27 cellular contexts compared by ENCODE assay signal in genomic region chr12:87430444-87430843, GRCh38.
"Had no signal": no experiment of that assay in that cellular context is flagged by ENCODE, and none has a peak within 500 bp of the region (broad histone marks: within the 10 kb centered on the region; RNA-seq: fewer than 3 reads in every experiment).

No MANE protein-coding gene starts in this region.

- H3K4me1 Mint-ChIP-seq: activated naive CD8-positive, alpha-beta T cell treated with anti-CD3 and anti-CD28 coated beads, Interleukin-2, amount 50 U/mL, for 24 hours; brain; nephron progenitor cell; T-cell had no signal

- H3K27ac Mint-ChIP-seq: activated CD8-positive, alpha-beta T cell treated with anti-CD3 and anti-CD28 coated beads, Interleukin-2, amount 10 ng/mL, durations not matched to agents 7 days and 5 days; activated naive CD8-positive, alpha-beta T cell treated with anti-CD3 and anti-CD28 coated beads, Interleukin-2, amount 50 U/mL, for 24 hours; activated T-helper 1 cell treated with anti-CD3 and anti-CD28 coated beads, Interleukin-12 subunit alpha, Interleukin-12 subunit beta, Interleukin-2, Interleukin-4 antibody, amounts not matched to agents 30 ng/mL and 10 ng/mL and 1 ng/mL, durations not matched to agents 14 hours and 24 hours and 36 hours; brain; nephron progenitor cell; stimulated activated naive B cell treated with anti-CD40 and anti-IgM and Interleukin-4, amounts not matched to agents 10 μg/mL and 1 μg/mL and 100 μg/mL, for 72 hours; T-cell; T-helper 2 cell treated with Interferon-gamma antibody and Interleukin-4, amounts not matched to agents 5 μg/mL and 100 μg/mL, for 36 hours had no signal

- H3K27me3 ChIP-seq: sigmoid colon, uterus had no signal

- H3K36me3 Mint-ChIP-seq: brain; stimulated activated naive B cell treated with anti-CD40 and anti-IgM and Interleukin-4, amounts not matched to agents 10 μg/mL and 1 μg/mL and 100 μg/mL, for 72 hours; T-cell had no signal

- H3K4me3 Mint-ChIP-seq: activated CD8-positive, alpha-beta T cell treated with anti-CD3 and anti-CD28 coated beads, Interleukin-2, amount 10 ng/mL, durations not matched to agents 7 days and 5 days; activated naive CD8-positive, alpha-beta T cell treated with anti-CD3 and anti-CD28 coated beads, Interleukin-2, amount 50 U/mL, for 24 hours; activated T-helper 1 cell treated with anti-CD3 and anti-CD28 coated beads, Interleukin-12 subunit alpha, Interleukin-12 subunit beta, Interleukin-2, Interleukin-4 antibody, amounts not matched to agents 30 ng/mL and 10 ng/mL and 1 ng/mL, durations not matched to agents 14 hours and 24 hours and 36 hours; brain; nephron progenitor cell; stimulated activated naive B cell treated with anti-CD40 and anti-IgM and Interleukin-4, amounts not matched to agents 10 μg/mL and 1 μg/mL and 100 μg/mL, for 72 hours; T-cell; T-helper 2 cell treated with Interferon-gamma antibody and Interleukin-4, amounts not matched to agents 5 μg/mL and 100 μg/mL, for 36 hours had no signal

- H3K4me3 ChIP-seq: coronary artery, mucosa of descending colon, sigmoid colon, uterus had no signal

- ATAC-seq: activated CD8-positive, alpha-beta T cell treated with anti-CD3 and anti-CD28 coated beads, Interleukin-2, amount 10 ng/mL, durations not matched to agents 7 days and 5 days; activated naive CD8-positive, alpha-beta T cell treated with anti-CD3 and anti-CD28 coated beads, Interleukin-2, amount 50 U/mL, for 24 hours; left colon; mucosa of descending colon; stimulated activated naive B cell treated with anti-CD40 and anti-IgM and Interleukin-4, amounts not matched to agents 10 μg/mL and 1 μg/mL and 100 μg/mL, for 72 hours; T-cell had no signal

- H3K36me3 ChIP-seq: sigmoid colon, uterus, WERI-Rb-1 had no signal

- DNase-seq: activated CD4-positive, alpha-beta T cell treated with anti-CD3 and anti-CD28 coated beads, Interleukin-2, amount 50 U/mL, for 1 hour; activated CD4-positive, CD25-positive, alpha-beta regulatory T cell treated with anti-CD3 and anti-CD28 coated beads, Interleukin-2, amount 50 U/mL, for 72 hours; activated CD8-positive, alpha-beta T cell treated with anti-CD3 and anti-CD28 coated beads, Interleukin-2, amount 10 ng/mL, durations not matched to agents 7 days and 5 days; activated gamma-delta T cell; activated naive CD4-positive, alpha-beta T cell treated with anti-CD3 and anti-CD28 coated beads, Interleukin-2, amount 50 U/mL, for 16 hours; activated naive CD8-positive, alpha-beta T cell treated with anti-CD3 and anti-CD28 coated beads, Interleukin-2, amount 50 U/mL, for 24 hours; anterior cingulate cortex; central memory CD4-positive, alpha-beta T cell; head of caudate nucleus; hypothalamus; left colon; mesendoderm; mucosa of descending colon; nephron progenitor cell; sigmoid colon; stimulated activated CD4-positive, alpha-beta T cell treated with anti-CD3 and anti-CD28 coated beads, Interleukin-2, amount 100 ng/mL, for 48 hours; stimulated activated CD8-positive, alpha-beta memory T cell treated with anti-CD3 and anti-CD28 coated beads, Interleukin-4, amount 100 ng/mL, for 48 hours; stimulated activated naive B cell treated with anti-CD40 and anti-IgM and Interleukin-4, amounts not matched to agents 10 μg/mL and 1 μg/mL and 100 μg/mL, for 72 hours; T-cell; trophoblast cell; uterus; WERI-Rb-1 had no signal

- H3K9me3 ChIP-seq: uterus had no signal

- H3K27me3 Mint-ChIP-seq: activated naive CD8-positive, alpha-beta T cell treated with anti-CD3 and anti-CD28 coated beads, Interleukin-2, amount 50 U/mL, for 24 hours; stimulated activated naive B cell treated with anti-CD40 and anti-IgM and Interleukin-4, amounts not matched to agents 10 μg/mL and 1 μg/mL and 100 μg/mL, for 72 hours; T-cell had no signal

- H3K27ac ChIP-seq: coronary artery, parathyroid adenoma, sigmoid colon, uterus, WERI-Rb-1 had no signal

- H3K4me1 ChIP-seq: parathyroid adenoma, uterus had no signal
